ENCODE assay signal across 1 cellular context in genomic region chr17:17839792-17840707, GRCh38.
A peak's percentile ranks its signal among the peaks of the same experiment; 100 is the strongest.
TF ChIP-seq lines count a peak whose summit lies in the region.

No MANE protein-coding gene starts in this region.

TF ChIP-seq in K562, 482 proteins besides CTCF, POLR2A, EP300 and RAD21 (continued from another document and continues in another):
- TF ChIP-seq JUND (IDR thresholded peaks at IDR 0.05; ENCODE audit: borderline replicate concordance, low read depth, low read length): 0 out of 2 replicates have a peak, but pooled peaks have one; percentile 44
- TF ChIP-seq JUND (tag; IDR thresholded peaks at IDR 0.05; ENCODE audit: borderline replicate concordance, low read depth, low read length): no peak; the same call in 2 of the 3 replicates
- TF ChIP-seq KDM5B (IDR thresholded peaks at IDR 0.05; ENCODE audit: insufficient replicate concordance, low read depth, low read length): peak; percentile 76
- no peak for TF ChIP-seq ZNF75A (CRISPR knock-in tag; IDR thresholded peaks at IDR 0.05)
- peak; percentile 72 for TF ChIP-seq RB1 (IDR thresholded peaks at IDR 0.05; ENCODE audit: low read depth)
- no peak for TF ChIP-seq BRF2 (IDR thresholded peaks at IDR 0.05; ENCODE audit: borderline replicate concordance, insufficient read depth, insufficient read length)
- TF ChIP-seq TEAD1 (CRISPR knock-in tag; IDR thresholded peaks at IDR 0.05): peak in 1 of 2 experiments; percentile 83; a peak in 2 of 4 replicates
- TF ChIP-seq, protein P1, sequence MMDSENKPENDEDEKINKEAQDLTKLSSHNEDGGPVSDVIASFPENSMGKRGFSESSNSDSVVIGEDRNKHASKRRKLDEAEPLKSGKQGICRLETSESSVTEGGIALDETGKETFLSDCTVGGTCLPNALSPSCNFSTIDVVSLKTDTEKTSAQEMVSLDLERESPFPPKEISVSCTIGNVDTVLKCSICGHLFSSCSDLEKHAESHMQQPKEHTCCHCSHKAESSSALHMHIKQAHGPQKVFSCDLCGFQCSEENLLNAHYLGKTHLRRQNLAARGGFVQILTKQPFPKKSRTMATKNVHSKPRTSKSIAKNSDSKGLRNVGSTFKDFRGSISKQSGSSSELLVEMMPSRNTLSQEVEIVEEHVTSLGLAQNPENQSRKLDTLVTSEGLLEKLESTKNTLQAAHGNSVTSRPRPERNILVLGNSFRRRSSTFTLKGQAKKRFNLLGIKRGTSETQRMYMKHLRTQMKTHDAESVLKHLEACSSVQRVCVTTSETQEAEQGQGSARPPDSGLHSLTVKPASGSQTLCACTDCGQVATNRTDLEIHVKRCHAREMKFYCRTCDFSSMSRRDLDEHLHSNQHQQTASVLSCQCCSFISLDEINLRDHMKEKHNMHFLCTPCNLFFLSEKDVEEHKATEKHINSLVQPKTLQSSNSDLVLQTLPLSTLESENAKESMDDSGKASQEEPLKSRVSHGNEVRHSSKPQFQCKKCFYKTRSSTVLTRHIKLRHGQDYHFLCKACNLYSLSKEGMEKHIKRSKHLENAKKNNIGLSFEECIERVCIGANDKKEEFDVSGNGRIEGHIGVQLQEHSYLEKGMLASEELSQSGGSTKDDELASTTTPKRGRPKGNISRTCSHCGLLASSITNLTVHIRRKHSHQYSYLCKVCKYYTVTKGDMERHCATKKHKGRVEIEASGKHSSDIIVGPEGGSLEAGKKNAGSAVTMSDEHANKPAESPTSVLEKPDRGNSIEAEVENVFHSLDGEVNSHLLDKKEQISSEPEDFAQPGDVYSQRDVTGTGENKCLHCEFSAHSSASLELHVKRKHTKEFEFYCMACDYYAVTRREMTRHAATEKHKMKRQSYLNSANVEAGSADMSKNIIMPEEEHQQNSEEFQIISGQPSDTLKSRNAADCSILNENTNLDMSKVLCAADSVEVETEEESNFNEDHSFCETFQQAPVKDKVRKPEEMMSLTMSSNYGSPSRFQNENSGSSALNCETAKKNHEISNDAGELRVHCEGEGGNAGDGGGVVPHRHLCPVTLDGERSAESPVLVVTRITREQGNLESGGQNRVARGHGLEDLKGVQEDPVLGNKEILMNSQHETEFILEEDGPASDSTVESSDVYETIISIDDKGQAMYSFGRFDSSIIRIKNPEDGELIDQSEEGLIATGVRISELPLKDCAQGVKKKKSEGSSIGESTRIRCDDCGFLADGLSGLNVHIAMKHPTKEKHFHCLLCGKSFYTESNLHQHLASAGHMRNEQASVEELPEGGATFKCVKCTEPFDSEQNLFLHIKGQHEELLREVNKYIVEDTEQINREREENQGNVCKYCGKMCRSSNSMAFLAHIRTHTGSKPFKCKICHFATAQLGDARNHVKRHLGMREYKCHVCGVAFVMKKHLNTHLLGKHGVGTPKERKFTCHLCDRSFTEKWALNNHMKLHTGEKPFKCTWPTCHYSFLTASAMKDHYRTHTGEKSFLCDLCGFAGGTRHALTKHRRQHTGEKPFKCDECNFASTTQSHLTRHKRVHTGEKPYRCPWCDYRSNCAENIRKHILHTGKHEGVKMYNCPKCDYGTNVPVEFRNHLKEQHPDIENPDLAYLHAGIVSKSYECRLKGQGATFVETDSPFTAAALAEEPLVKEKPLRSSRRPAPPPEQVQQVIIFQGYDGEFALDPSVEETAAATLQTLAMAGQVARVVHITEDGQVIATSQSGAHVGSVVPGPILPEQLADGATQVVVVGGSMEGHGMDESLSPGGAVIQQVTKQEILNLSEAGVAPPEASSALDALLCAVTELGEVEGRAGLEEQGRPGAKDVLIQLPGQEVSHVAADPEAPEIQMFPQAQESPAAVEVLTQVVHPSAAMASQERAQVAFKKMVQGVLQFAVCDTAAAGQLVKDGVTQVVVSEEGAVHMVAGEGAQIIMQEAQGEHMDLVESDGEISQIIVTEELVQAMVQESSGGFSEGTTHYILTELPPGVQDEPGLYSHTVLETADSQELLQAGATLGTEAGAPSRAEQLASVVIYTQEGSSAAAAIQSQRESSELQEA (IDR thresholded peaks at IDR 0.05; ENCODE audit: low read depth): no peak
- TF ChIP-seq PRPF4 (IDR thresholded peaks at IDR 0.05; ENCODE audit: insufficient read depth, low read depth, low read length, poor library complexity, severe bottlenecking): no peak
- no peak for TF ChIP-seq FOXK1 (CRISPR knock-in tag; IDR thresholded peaks at IDR 0.05; ENCODE audit: borderline replicate concordance)
- no peak for TF ChIP-seq XRCC3 (IDR thresholded peaks at IDR 0.05)
- TF ChIP-seq ELF2 (CRISPR knock-in tag; IDR thresholded peaks at IDR 0.05): no peak
- no peak for TF ChIP-seq ASH1L (IDR thresholded peaks at IDR 0.05; ENCODE audit: borderline replicate concordance, low read depth, partially characterized antibody)
- peak; percentile 77 for TF ChIP-seq ZNF592 (IDR thresholded peaks at IDR 0.05)
- no peak for TF ChIP-seq RFX5 (IDR thresholded peaks at IDR 0.05; ENCODE audit: low read depth, low read length)
- peak; percentile 87 for TF ChIP-seq USF2 (CRISPR knock-in tag; IDR thresholded peaks at IDR 0.05)
- TF ChIP-seq FOXA3 (CRISPR knock-in tag; conservative IDR thresholded peaks at IDR 0.05 in 1 of 2, IDR thresholded peaks at IDR 0.05 in 1 of 2): no peak; a peak in 1 of 4 replicates
- TF ChIP-seq KLF13 (tag; IDR thresholded peaks at IDR 0.05; ENCODE audit: borderline replicate concordance, low read depth): no peak
- 0 out of 2 replicates have a peak, but pooled peaks have one; percentile 38 for TF ChIP-seq E2F3 (CRISPR knock-in tag; IDR thresholded peaks at IDR 0.05)
- peak; percentile 55 for TF ChIP-seq ZBTB40 (IDR thresholded peaks at IDR 0.05)
- TF ChIP-seq ZBTB40 (CRISPR knock-in tag; IDR thresholded peaks at IDR 0.05): no peak
- no peak for TF ChIP-seq CBX8 (IDR thresholded peaks at IDR 0.05; ENCODE audit: borderline replicate concordance, extremely low read depth, low read depth, low read length, poor library complexity, severe bottlenecking)
- peak; percentile 22 to 49 for TF ChIP-seq E2F6 (IDR thresholded peaks at IDR 0.05; ENCODE audit: borderline replicate concordance in 1 of 2, extremely low read depth in 1 of 2, insufficient read depth in 1 of 2, insufficient read length in 1 of 2, low read depth in 1 of 2, low read length in 1 of 2, poor library complexity in 1 of 2, severe bottlenecking in 1 of 2)
- TF ChIP-seq MCM5 (IDR thresholded peaks at IDR 0.05; ENCODE audit: low read depth): no peak
